In genomic region chr12:121648458-121649028, GRCh38 we compare ENCODE assay signal across 27 cellular contexts. TPM values are rescaled to one million over a fixed set of nuclear protein-coding genes. Genes with fewer than 3 reads are reported as not detected.
DNase-seq lines count a peak whose midpoint lies in the region; ATAC-seq and TF ChIP-seq lines count a peak whose summit lies in the region.
"Had no signal": no experiment of that assay in that cellular context is flagged by ENCODE, and none has a peak within 500 bp of the region (broad histone marks: within the 10 kb centered on the region; RNA-seq: fewer than 3 reads in every experiment).

No MANE protein-coding gene starts in this region.

- TF ChIP-seq CTCF in LNCaP clone FGC (IDR thresholded peaks at IDR 0.05; ENCODE audit: control insufficient read depth, extremely low read depth, insufficient read depth) (no peak), osteoblast (IDR thresholded peaks at IDR 0.05; ENCODE audit: extremely low read depth, low read depth, low read length) (no peak)

- H2AFZ ChIP-seq in osteoblast (ENCODE audit: low read length), result no peak overlapping the region
- H2AFZ ChIP-seq: GM23248, parathyroid adenoma had no signal

- H3K4me3 ChIP-seq in LNCaP clone FGC (ENCODE audit: low read depth, low read length), result no peak overlapping the region
- no peak overlapping the region for H3K4me3 ChIP-seq in osteoblast (ENCODE audit: insufficient read depth, low read length)
- H3K4me3 ChIP-seq: adrenal gland, coronary artery, GM23248, left ventricle myocardium inferior, right lobe of liver, tibial nerve had no signal

- H3K4me2 ChIP-seq in osteoblast (ENCODE audit: insufficient read depth, low read length), result no peak overlapping the region

- peaks cover 15% of the 10 kb centered on the region for H3K4me1 Mint-ChIP-seq in central memory CD8-positive, alpha-beta T cell

- H3K27me3 ChIP-seq in osteoblast (ENCODE audit: insufficient read depth, low read length), result no peaks in the 10 kb centered on the region
- H3K27me3 ChIP-seq: adrenal gland, right lobe of liver, tibial nerve had no signal

- peaks cover 26% of the 10 kb centered on the region for H3K36me3 Mint-ChIP-seq in central memory CD8-positive, alpha-beta T cell (ENCODE audit: insufficient read depth)

- DNase-seq in NCI-H187 treated with DMSO at 0.1 percent for 48 hours (lab: John Stamatoyannopoulos, UW) (peak; percentile 24), NCI-H187 (lab: John Stamatoyannopoulos, UW) (no peak), LNCaP clone FGC (ENCODE audit: low read depth) (peak; percentile 90), osteoblast (ENCODE audit: insufficient read length, low spot score, missing footprints) (peak; percentile 48), hepatic stellate cell (ENCODE audit: low spot score) (no peak)
- no peak for DNase-seq in central memory CD8-positive, alpha-beta T cell (ENCODE audit: low spot score in 2 of 2)
- DNase-seq: 8988T; activated CD4-positive, alpha-beta T cell treated with anti-CD3 and anti-CD28 coated beads, Interleukin-2, amount 10 ng/mL, durations not matched to agents 24 days and 14 days; adrenal gland; CD8-positive, alpha-beta T cell; DMS53; GM23248; IMR-90; left ventricle myocardium inferior; midbrain; NCI-H1105 treated with DMSO at 0.1 percent for 48 hours; NCI-H2107; NCI-H69; right lobe of liver; RPMI8226 had no signal

- peak overlapping the region; percentile 67 for H3K27ac Mint-ChIP-seq in central memory CD8-positive, alpha-beta T cell (ENCODE audit: low read depth)
- H3K27ac Mint-ChIP-seq: nephron had no signal

- H3K79me2 ChIP-seq in osteoblast (ENCODE audit: insufficient read depth, low read length), result no peaks in the 10 kb centered on the region
- H3K79me2 ChIP-seq: parathyroid adenoma had no signal

- no peaks in the 10 kb centered on the region for H3K36me3 ChIP-seq in osteoblast (ENCODE audit: insufficient read depth, low read length)
- H3K36me3 ChIP-seq: adrenal gland, left ventricle myocardium inferior, right lobe of liver had no signal

- no peak overlapping the region for H3K27ac ChIP-seq in osteoblast (ENCODE audit: low read depth, low read length)
- H3K27ac ChIP-seq: adrenal gland, coronary artery, GM23248, left ventricle myocardium inferior, parathyroid adenoma, right lobe of liver, tibial nerve had no signal

- no peaks in the 10 kb centered on the region for H3K27me3 Mint-ChIP-seq in central memory CD8-positive, alpha-beta T cell
- H3K27me3 Mint-ChIP-seq: activated CD4-positive, alpha-beta T cell treated with anti-CD3 and anti-CD28 coated beads, Interleukin-2, amount 10 ng/mL, durations not matched to agents 24 days and 14 days; stimulated activated naive CD8-positive, alpha-beta T cell treated with anti-CD3 and anti-CD28 coated beads, Interleukin-15, Interleukin-2, amounts not matched to agents 100 ng/mL and 50 ng/mL, for 24 hours had no signal

- no peak for ATAC-seq in central memory CD8-positive, alpha-beta T cell (replicated peaks; ENCODE audit: extremely low read depth, poor library complexity, severe bottlenecking)
- ATAC-seq in GM21526 (IDR thresholded peaks at IDR 0.05; ENCODE audit: low FRiP score, unreplicated experiment) (no peak), GM21423 (IDR thresholded peaks at IDR 0.05; ENCODE audit: unreplicated experiment) (no peak)
- ATAC-seq: right lobe of liver had no signal

- no peaks in the 10 kb centered on the region for H4K20me1 ChIP-seq in osteoblast (ENCODE audit: insufficient read depth, low read length)

- no peaks in the 10 kb centered on the region for H3K9me3 ChIP-seq in osteoblast (ENCODE audit: low read depth, low read length)
- H3K9me3 ChIP-seq: adrenal gland, left ventricle myocardium inferior, right lobe of liver, tibial nerve had no signal

- H3K9me3 Mint-ChIP-seq in central memory CD8-positive, alpha-beta T cell, result no peaks in the 10 kb centered on the region
- H3K9me3 Mint-ChIP-seq: activated CD4-positive, alpha-beta T cell treated with anti-CD3 and anti-CD28 coated beads, Interleukin-2, amount 10 ng/mL, durations not matched to agents 24 days and 14 days; CD8-positive, alpha-beta T cell; nephron; stimulated activated naive CD8-positive, alpha-beta T cell treated with anti-CD3 and anti-CD28 coated beads, Interleukin-15, Interleukin-2, amounts not matched to agents 100 ng/mL and 50 ng/mL, for 24 hours had no signal

- H3K4me3 Mint-ChIP-seq in central memory CD8-positive, alpha-beta T cell, result no peak overlapping the region
- H3K4me3 Mint-ChIP-seq: nephron; stimulated activated naive CD8-positive, alpha-beta T cell treated with anti-CD3 and anti-CD28 coated beads, Interleukin-15, Interleukin-2, amounts not matched to agents 100 ng/mL and 50 ng/mL, for 24 hours had no signal

- H3K4me1 ChIP-seq in osteoblast (ENCODE audit: insufficient read depth, low read length), result no peaks in the 10 kb centered on the region
- H3K4me1 ChIP-seq: adrenal gland, left ventricle myocardium inferior, right lobe of liver, tibial nerve had no signal

RNA-seq across cellular contexts. Expression of gene MORN3, which starts 20.9 kb away (rescaled TPM):
- 0.88 and 1.4 TPM in 2 replicates for total RNA-seq in osteoblast
- total RNA-seq: GM23248, left ventricle myocardium inferior had no signal

RNA-seq across cellular contexts. Expression of gene ORAI1, which starts 22.2 kb away (rescaled TPM):
- 7.2 and 7.7 TPM in 2 replicates for total RNA-seq in osteoblast

Comparison
In these comparisons a context has a peak if more than half of its experiments do, and no peak if none do; other contexts are left out.
1. DNase-seq: peak in NCI-H187 treated with DMSO at 0.1 percent for 48 hours (single experiment), LNCaP clone FGC (single experiment) and osteoblast (single experiment); none in NCI-H187 (0 of 2), central memory CD8-positive, alpha-beta T cell (0 of 2) and hepatic stellate cell (single experiment).